Comparison of ENCODE assay signal across 10 cellular contexts in genomic region chr5:33180900-33181299, GRCh38.
A peak's percentile ranks its signal among the peaks of the same experiment; 100 is the strongest.
DNase-seq lines count a peak whose midpoint lies in the region; ATAC-seq, FAIRE-seq and TF ChIP-seq lines count a peak whose summit lies in the region.
"Had no signal": no experiment of that assay in that cellular context is flagged by ENCODE, and none has a peak within 500 bp of the region (broad histone marks: within the 10 kb centered on the region; RNA-seq: fewer than 3 reads in every experiment).

No MANE protein-coding gene starts in this region.

- no peak for FAIRE-seq in GM12891 (lab: Jason Lieb, UNC)

- no peak overlapping the region for H2AFZ ChIP-seq in DND-41 (ENCODE audit: low read depth, low read length)

- H3K27me3 ChIP-seq in DND-41 (ENCODE audit: insufficient read depth, low read length, poor library complexity) (no peaks in the 10 kb centered on the region), right lobe of liver (no peaks in the 10 kb centered on the region)

- WGBS in right lobe of liver (ENCODE audit: insufficient coverage, low coverage, low lambda C conversion rate, missing lambda C conversion rate) = 36% methylated on average over 4 of the region's 4 CpGs

- no peaks in the 10 kb centered on the region for H4K20me1 ChIP-seq in DND-41 (ENCODE audit: insufficient read depth, low read length)

- H3K9ac ChIP-seq in DND-41 (ENCODE audit: low read depth, low read length) = no peak overlapping the region

- in situ Hi-C loops in astrocyte of the spinal cord (cut with HindIII; ENCODE audit: low sequenced_read_pairs) = no loop called here

- no peaks in the 10 kb centered on the region for H3K27me3 Mint-ChIP-seq in activated CD8-positive, alpha-beta memory T cell treated with anti-CD3 and anti-CD28 coated beads, Interleukin-2, amount 10 ng/mL, durations not matched to agents 7 days and 5 days
- H3K27me3 Mint-ChIP-seq in activated CD8-positive, alpha-beta T cell treated with anti-CD3 and anti-CD28 coated beads, Interleukin-2, amount 10 ng/mL, durations not matched to agents 7 days and 5 days (ENCODE audit: low read depth) = no peaks in the 10 kb centered on the region
- H3K27me3 Mint-ChIP-seq: memory B cell had no signal

- H3K4me2 ChIP-seq in DND-41 (ENCODE audit: insufficient read depth, low read length) = no peak overlapping the region

- H3K4me3 Mint-ChIP-seq in activated CD8-positive, alpha-beta memory T cell treated with anti-CD3 and anti-CD28 coated beads, Interleukin-2, amount 10 ng/mL, durations not matched to agents 7 days and 5 days = no peak overlapping the region
- H3K4me3 Mint-ChIP-seq in activated CD8-positive, alpha-beta T cell treated with anti-CD3 and anti-CD28 coated beads, Interleukin-2, amount 10 ng/mL, durations not matched to agents 7 days and 5 days = no peak overlapping the region
- H3K4me3 Mint-ChIP-seq: activated T-helper 1 cell treated with anti-CD3 and anti-CD28 coated beads, Interleukin-12 subunit alpha, Interleukin-12 subunit beta, Interleukin-2, Interleukin-4 antibody, amounts not matched to agents 30 ng/mL and 10 ng/mL and 1 ng/mL, durations not matched to agents 14 hours and 24 hours and 36 hours; memory B cell had no signal

- TF ChIP-seq CTCF in DND-41 (IDR thresholded peaks at IDR 0.05; ENCODE audit: borderline replicate concordance, extremely low read depth, low read length, poor library complexity, severe bottlenecking) (peak; percentile 23), astrocyte of the spinal cord (IDR thresholded peaks at IDR 0.05; ENCODE audit: low read depth, low read length) (peak; percentile 47), right lobe of liver (IDR thresholded peaks at IDR 0.05) (peak; percentile 51 to 57 (median 54))

- H3K36me3 Mint-ChIP-seq in activated CD8-positive, alpha-beta memory T cell treated with anti-CD3 and anti-CD28 coated beads, Interleukin-2, amount 10 ng/mL, durations not matched to agents 7 days and 5 days = no peaks in the 10 kb centered on the region
- H3K36me3 Mint-ChIP-seq in activated CD8-positive, alpha-beta T cell treated with anti-CD3 and anti-CD28 coated beads, Interleukin-2, amount 10 ng/mL, durations not matched to agents 7 days and 5 days (ENCODE audit: low read depth) = no peaks in the 10 kb centered on the region
- H3K36me3 Mint-ChIP-seq: memory B cell had no signal

- no peaks in the 10 kb centered on the region for H3K79me2 ChIP-seq in DND-41 (ENCODE audit: insufficient read depth, low read length)

- ATAC-seq in DND-41 (ENCODE audit: insufficient read depth, low read depth) (no peak), right lobe of liver (peak; percentile 61 to 75 (median 66)), HG03139 (IDR thresholded peaks at IDR 0.05; ENCODE audit: unreplicated experiment) (no peak)
- ATAC-seq in activated CD8-positive, alpha-beta memory T cell treated with anti-CD3 and anti-CD28 coated beads, Interleukin-2, amount 10 ng/mL, durations not matched to agents 7 days and 5 days = no peak
- no peak for ATAC-seq in activated CD8-positive, alpha-beta T cell treated with anti-CD3 and anti-CD28 coated beads, Interleukin-2, amount 10 ng/mL, durations not matched to agents 7 days and 5 days

- CTCF ChIA-PET in activated CD8-positive, alpha-beta memory T cell treated with anti-CD3 and anti-CD28 coated beads, Interleukin-2, amount 10 ng/mL, durations not matched to agents 7 days and 5 days (lab: Charles Lee) = no interaction called here
- CTCF ChIA-PET in activated CD8-positive, alpha-beta T cell treated with anti-CD3 and anti-CD28 coated beads, Interleukin-2, amount 10 ng/mL, durations not matched to agents 7 days and 5 days (lab: Charles Lee) = interaction anchor here (0.7 kb wide), 1 partner anchor 130 kb away, joined by 3 read pairs; no protein-coding TSS in a partner anchor

- H3K9me3 Mint-ChIP-seq in activated CD8-positive, alpha-beta memory T cell treated with anti-CD3 and anti-CD28 coated beads, Interleukin-2, amount 10 ng/mL, durations not matched to agents 7 days and 5 days (ENCODE audit: low read depth) = peaks cover 2% of the 10 kb centered on the region
- no peaks in the 10 kb centered on the region for H3K9me3 Mint-ChIP-seq in activated CD8-positive, alpha-beta T cell treated with anti-CD3 and anti-CD28 coated beads, Interleukin-2, amount 10 ng/mL, durations not matched to agents 7 days and 5 days (ENCODE audit: insufficient read depth)
- H3K9me3 Mint-ChIP-seq: activated T-helper 1 cell treated with anti-CD3 and anti-CD28 coated beads, Interleukin-12 subunit alpha, Interleukin-12 subunit beta, Interleukin-2, Interleukin-4 antibody, amounts not matched to agents 30 ng/mL and 10 ng/mL and 1 ng/mL, durations not matched to agents 14 hours and 24 hours and 36 hours had no signal

- H3K27ac ChIP-seq in DND-41 (ENCODE audit: low read length) (no peak overlapping the region), right lobe of liver (no peak overlapping the region)

- no peaks in the 10 kb centered on the region for H3K36me3 ChIP-seq in DND-41 (ENCODE audit: insufficient read depth, low read length)
- H3K36me3 ChIP-seq in right lobe of liver = no peaks in the 10 kb centered on the region

- H3K4me3 ChIP-seq in DND-41 (ENCODE audit: low read depth in 1 of 2, low read length in 2 of 2) (no peak overlapping the region), astrocyte of the spinal cord (ENCODE audit: low read depth, low read length) (no peak overlapping the region), right lobe of liver (no peak overlapping the region)

- intact Hi-C loops in right lobe of liver (cut with DNase I) = no loop called here

- no peaks in the 10 kb centered on the region for H3K4me1 ChIP-seq in DND-41 (ENCODE audit: insufficient read depth, low read length)
- H3K4me1 ChIP-seq in right lobe of liver = no peaks in the 10 kb centered on the region

- H3K27ac Mint-ChIP-seq in activated CD8-positive, alpha-beta memory T cell treated with anti-CD3 and anti-CD28 coated beads, Interleukin-2, amount 10 ng/mL, durations not matched to agents 7 days and 5 days = no peak overlapping the region
- no peak overlapping the region for H3K27ac Mint-ChIP-seq in activated CD8-positive, alpha-beta T cell treated with anti-CD3 and anti-CD28 coated beads, Interleukin-2, amount 10 ng/mL, durations not matched to agents 7 days and 5 days
- H3K27ac Mint-ChIP-seq: activated T-helper 1 cell treated with anti-CD3 and anti-CD28 coated beads, Interleukin-12 subunit alpha, Interleukin-12 subunit beta, Interleukin-2, Interleukin-4 antibody, amounts not matched to agents 30 ng/mL and 10 ng/mL and 1 ng/mL, durations not matched to agents 14 hours and 24 hours and 36 hours; memory B cell had no signal

- TF ChIP-seq POLR2A in right lobe of liver (IDR thresholded peaks at IDR 0.05) (no peak), GM12891 (IDR thresholded peaks at IDR 0.05; ENCODE audit: low read depth, low read length) (no peak)

- H3K9me3 ChIP-seq in DND-41 (ENCODE audit: insufficient read depth, low read length, severe bottlenecking) (no peaks in the 10 kb centered on the region), right lobe of liver (no peaks in the 10 kb centered on the region)

- DNase-seq in DND-41 (no peak), NCI-H1105 (lab: John Stamatoyannopoulos, UW) (peak; percentile 0), astrocyte of the spinal cord (ENCODE audit: low read depth, low spot score) (peak; percentile 72), right lobe of liver (no peak), GM12891 (ENCODE audit: insufficient read length, low spot score) (no peak)
- no peak for DNase-seq in activated CD8-positive, alpha-beta memory T cell treated with anti-CD3 and anti-CD28 coated beads, Interleukin-2, amount 10 ng/mL, durations not matched to agents 7 days and 5 days
- DNase-seq in activated CD8-positive, alpha-beta T cell treated with anti-CD3 and anti-CD28 coated beads, Interleukin-2, amount 10 ng/mL, durations not matched to agents 7 days and 5 days = no peak

- POLR2A ChIA-PET in activated CD8-positive, alpha-beta T cell treated with anti-CD3 and anti-CD28 coated beads, Interleukin-2, amount 10 ng/mL, durations not matched to agents 7 days and 5 days (lab: Charles Lee) = no interaction called here

- no peaks in the 10 kb centered on the region for H3K4me1 Mint-ChIP-seq in activated CD8-positive, alpha-beta memory T cell treated with anti-CD3 and anti-CD28 coated beads, Interleukin-2, amount 10 ng/mL, durations not matched to agents 7 days and 5 days
- H3K4me1 Mint-ChIP-seq in activated CD8-positive, alpha-beta T cell treated with anti-CD3 and anti-CD28 coated beads, Interleukin-2, amount 10 ng/mL, durations not matched to agents 7 days and 5 days (ENCODE audit: low read depth) = peaks cover 2% of the 10 kb centered on the region
- H3K4me1 Mint-ChIP-seq: memory B cell had no signal

TF ChIP-seq in GM12891, 5 proteins besides CTCF, POLR2A, EP300 and RAD21:
- TF ChIP-seq POLR2AphosphoS5 (IDR thresholded peaks at IDR 0.05; ENCODE audit: low read depth, low read length) (no peak), TAF1 (IDR thresholded peaks at IDR 0.05; ENCODE audit: low read depth, low read length) (no peak), POU2F2 (IDR thresholded peaks at IDR 0.05; ENCODE audit: low read depth, low read length) (no peak), SPI1 (IDR thresholded peaks at IDR 0.05; ENCODE audit: low read depth, low read length) (no peak), PAX5 (IDR thresholded peaks at IDR 0.05; ENCODE audit: insufficient read depth, low read length, severe bottlenecking) (no peak)
TF ChIP-seq in GM12891: peak in this region for 0.

Comparison
In these comparisons a context has a peak if more than half of its experiments do, and no peak if none do; other contexts are left out.
1. ATAC-seq: peak in right lobe of liver (4 of 4); none in DND-41 (single experiment), activated CD8-positive, alpha-beta memory T cell treated with anti-CD3 and anti-CD28 coated beads, Interleukin-2, amount 10 ng/mL, durations not matched to agents 7 days and 5 days (single experiment), activated CD8-positive, alpha-beta T cell treated with anti-CD3 and anti-CD28 coated beads, Interleukin-2, amount 10 ng/mL, durations not matched to agents 7 days and 5 days (single experiment) and HG03139 (single experiment).
2. DNase-seq: peak in NCI-H1105 (single experiment) and astrocyte of the spinal cord (single experiment); none in DND-41 (single experiment), right lobe of liver (0 of 3), activated CD8-positive, alpha-beta memory T cell treated with anti-CD3 and anti-CD28 coated beads, Interleukin-2, amount 10 ng/mL, durations not matched to agents 7 days and 5 days (single experiment), activated CD8-positive, alpha-beta T cell treated with anti-CD3 and anti-CD28 coated beads, Interleukin-2, amount 10 ng/mL, durations not matched to agents 7 days and 5 days (single experiment) and GM12891 (single experiment).
3. Peak in every context shown above with its lines, with median percentiles within 50 percentile points of each other: CTCF ChIP-seq.